2 cellular contexts compared by ENCODE assay signal in the genomic region with DNA sequence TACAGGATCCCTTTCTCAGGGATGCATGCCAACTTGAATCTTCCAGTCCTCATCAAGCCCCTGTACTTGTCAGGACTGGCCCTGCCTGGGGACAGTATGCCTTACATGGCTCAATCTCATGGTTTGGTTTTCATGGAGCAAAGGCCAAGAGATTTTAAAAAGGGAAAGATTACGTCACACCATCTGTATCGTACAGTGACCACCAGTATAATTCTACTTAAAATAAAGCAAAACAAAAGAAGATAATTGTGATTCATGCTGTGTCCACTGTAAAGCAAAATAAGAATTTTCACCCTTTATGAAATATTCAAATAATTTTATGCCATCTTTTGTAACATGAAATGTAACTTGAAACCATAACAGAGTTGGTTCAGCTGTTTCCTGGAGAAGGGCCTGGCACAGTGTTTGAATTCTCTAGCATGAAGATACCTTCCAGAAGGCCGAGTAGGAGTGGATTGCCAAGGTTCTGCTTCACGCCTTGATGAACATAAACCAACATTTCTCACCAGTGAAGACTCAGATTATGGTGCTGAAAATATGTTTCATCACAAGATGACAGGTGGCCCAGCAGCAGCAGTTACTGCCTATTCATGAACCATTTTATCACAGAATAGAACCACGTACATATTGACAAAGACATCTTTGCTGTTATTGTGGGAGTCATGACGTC.
TF ChIP-seq lines count a peak whose summit lies in the region.

No MANE protein-coding gene starts in this region.

TF ChIP-seq in IMR-90, 13 proteins besides CTCF, POLR2A, EP300 and RAD21 (continued from another document):
- no peak for TF ChIP-seq MAFK (IDR thresholded peaks at IDR 0.05; ENCODE audit: low read depth, low read length)
- TF ChIP-seq ELK1 (IDR thresholded peaks at IDR 0.05; ENCODE audit: borderline replicate concordance, low read depth, low read length), result no peak
- peak; percentile 54; the same call in 1 of the 2 replicates for TF ChIP-seq CEBPB (IDR thresholded peaks at IDR 0.05; ENCODE audit: low read depth, low read length)
- no peak for TF ChIP-seq BHLHE40 (IDR thresholded peaks at IDR 0.05; ENCODE audit: low read depth, low read length)

TF ChIP-seq in endothelial cell of umbilical vein, 7 proteins besides CTCF, POLR2A, EP300 and RAD21:
- TF ChIP-seq, protein P1, sequence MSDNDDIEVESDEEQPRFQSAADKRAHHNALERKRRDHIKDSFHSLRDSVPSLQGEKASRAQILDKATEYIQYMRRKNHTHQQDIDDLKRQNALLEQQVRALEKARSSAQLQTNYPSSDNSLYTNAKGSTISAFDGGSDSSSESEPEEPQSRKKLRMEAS (IDR thresholded peaks at IDR 0.05; ENCODE audit: insufficient read depth, insufficient read length), result no peak
- TF ChIP-seq EZH2 (IDR thresholded peaks at IDR 0.05; ENCODE audit: borderline replicate concordance, low read depth, low read length, severe bottlenecking) (no peak), JUN (IDR thresholded peaks at IDR 0.05; ENCODE audit: borderline replicate concordance, insufficient read depth, insufficient read length, low read depth) (no peak), MYC (IDR thresholded peaks at IDR 0.05; ENCODE audit: low read depth, low read length) (no peak), FOS (IDR thresholded peaks at IDR 0.05; ENCODE audit: borderline replicate concordance, insufficient read depth, low read length) (no peak), POLR2AphosphoS5 (IDR thresholded peaks at IDR 0.05; ENCODE audit: insufficient read depth, low read depth, low read length) (no peak), GATA2 (IDR thresholded peaks at IDR 0.05; ENCODE audit: insufficient read depth, insufficient read length, low read depth, low read length) (no peak)
